9 cellular contexts compared by ENCODE assay signal in the genomic region with DNA sequence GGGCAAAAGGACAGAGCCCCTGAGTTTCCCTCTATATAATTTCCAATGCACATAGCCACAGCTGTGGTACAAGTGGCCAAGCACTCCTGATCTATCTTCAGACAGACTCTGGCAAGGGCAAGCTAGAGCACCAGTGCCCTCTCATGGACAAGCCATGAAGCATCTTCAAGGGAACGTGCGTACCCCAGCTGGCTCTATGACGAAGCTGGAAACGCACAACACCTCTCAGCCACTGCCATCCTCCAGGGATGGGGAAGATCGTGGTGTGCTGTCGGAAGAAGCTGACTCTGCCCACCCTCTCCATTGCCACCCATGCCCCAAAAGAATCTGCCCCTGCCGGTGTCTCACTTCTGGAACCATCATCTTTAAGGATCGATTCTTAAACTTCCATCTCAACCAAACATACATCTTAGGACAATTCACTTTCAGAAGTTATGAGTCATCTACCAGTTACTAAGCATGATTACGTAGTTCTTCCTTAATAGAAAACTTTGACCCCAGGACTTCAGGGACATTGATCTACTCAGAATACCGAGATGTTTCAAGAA.
DNase-seq lines count a peak whose midpoint lies in the region; ATAC-seq and TF ChIP-seq lines count a peak whose summit lies in the region.
"Had no signal": no experiment of that assay in that cellular context is flagged by ENCODE, and none has a peak within 500 bp of the region (broad histone marks: within the 10 kb centered on the region; RNA-seq: fewer than 3 reads in every experiment).

No MANE protein-coding gene starts in this region.

- H3K27me3 ChIP-seq in cardiac muscle cell (no peaks in the 10 kb centered on the region), esophagus muscularis mucosa (peaks cover 0 to 8% (median 0%) of the 10 kb centered on the region in 4 donors)
- H3K27me3 ChIP-seq: BLaER1 had no signal

- H3K4me1 ChIP-seq in cardiac muscle cell (ENCODE audit: low read depth): peaks cover 27% of the 10 kb centered on the region
- no peaks in the 10 kb centered on the region for H3K4me1 ChIP-seq in esophagus muscularis mucosa

- 61% methylated on average over 6 of the region's 10 CpGs for WGBS in esophagus muscularis mucosa

- no peak for TF ChIP-seq POLR2A in NB4 (IDR thresholded peaks at IDR 0.05; ENCODE audit: extremely low read depth, insufficient read length)
- TF ChIP-seq POLR2A in esophagus muscularis mucosa (IDR thresholded peaks at IDR 0.05; ENCODE audit: low read depth): no peak

- peak; percentile 63 for ATAC-seq in GM21515 (IDR thresholded peaks at IDR 0.05; ENCODE audit: unreplicated experiment)

- H3K27ac ChIP-seq in VCaP (no peak overlapping the region), cardiac muscle cell (no peak overlapping the region), esophagus muscularis mucosa (replicated peaks in 1 of 4) (no peak overlapping the region)
- H3K27ac ChIP-seq: BLaER1 had no signal

- intact Hi-C loops in esophagus muscularis mucosa (cut with DNase I): no loop called here

- H3K36me3 ChIP-seq in cardiac muscle cell (no peaks in the 10 kb centered on the region), esophagus muscularis mucosa (no peaks in the 10 kb centered on the region)
- H3K36me3 ChIP-seq: BLaER1 had no signal

- DNase-seq in NCI-H1436 (lab: John Stamatoyannopoulos, UW) (peak; percentile 1), NCI-H1436 treated with DMSO at 0.1 percent for 48 hours (lab: John Stamatoyannopoulos, UW) (no peak), NB4 (ENCODE audit: low read depth) (peak; percentile 69), cardiac muscle cell (ENCODE audit: low read depth in 1 of 2, low spot score in 1 of 2) (peak; percentile 77 to 85), retina (peak; percentile 68), esophagus muscularis mucosa (ENCODE audit: extremely low spot score) (no peak)

- TF ChIP-seq CTCF in NB4 (IDR thresholded peaks at IDR 0.05; ENCODE audit: low read depth, low read length) (peak; percentile 60), VCaP (conservative IDR thresholded peaks at IDR 0.05) (peak; percentile 91), cardiac muscle cell (IDR thresholded peaks at IDR 0.05; ENCODE audit: low read depth, low read length) (peak; percentile 80), esophagus muscularis mucosa (IDR thresholded peaks at IDR 0.05) (peak in 1 of 3 experiments; percentile 37)

- H3K4me3 ChIP-seq in NB4 (ENCODE audit: low read depth, low read length) (no peak overlapping the region), cardiac muscle cell (no peak overlapping the region), esophagus muscularis mucosa (no peak overlapping the region)
- H3K4me3 ChIP-seq: BLaER1 had no signal

- no peak for TF ChIP-seq EP300 in esophagus muscularis mucosa (IDR thresholded peaks at IDR 0.05)

- no peaks in the 10 kb centered on the region for H3K9me3 ChIP-seq in cardiac muscle cell (ENCODE audit: low read depth)
- no peaks in the 10 kb centered on the region for H3K9me3 ChIP-seq in esophagus muscularis mucosa
- H3K9me3 ChIP-seq: BLaER1 had no signal

Comparison
In these comparisons a context has a peak if more than half of its experiments do, and no peak if none do; other contexts are left out.
1. DNase-seq: peak in NCI-H1436 (single experiment), NB4 (single experiment), cardiac muscle cell (2 of 2) and retina (single experiment); none in NCI-H1436 treated with DMSO at 0.1 percent for 48 hours (single experiment) and esophagus muscularis mucosa (single experiment).